Comparison of ENCODE assay signal across 5 cellular contexts in genomic region chr10:46907186-46907585, GRCh38. TPM values are rescaled to one million over a fixed set of nuclear protein-coding genes. Genes with fewer than 3 reads are reported as not detected.
"Had no signal": no experiment of that assay in that cellular context is flagged by ENCODE, and none has a peak within 500 bp of the region (broad histone marks: within the 10 kb centered on the region; RNA-seq: fewer than 3 reads in every experiment).

No MANE protein-coding gene starts in this region.

RNA-seq across cellular contexts. Expression of gene PTPN20, which starts 4.0 kb away (rescaled TPM):
- total RNA-seq: HepG2, HT1080, M059J, OCI-LY7, SJSA1 had no signal
- polyA plus RNA-seq: HepG2 had no signal
